Comparison of ENCODE assay signal across 35 cellular contexts in the genomic region with DNA sequence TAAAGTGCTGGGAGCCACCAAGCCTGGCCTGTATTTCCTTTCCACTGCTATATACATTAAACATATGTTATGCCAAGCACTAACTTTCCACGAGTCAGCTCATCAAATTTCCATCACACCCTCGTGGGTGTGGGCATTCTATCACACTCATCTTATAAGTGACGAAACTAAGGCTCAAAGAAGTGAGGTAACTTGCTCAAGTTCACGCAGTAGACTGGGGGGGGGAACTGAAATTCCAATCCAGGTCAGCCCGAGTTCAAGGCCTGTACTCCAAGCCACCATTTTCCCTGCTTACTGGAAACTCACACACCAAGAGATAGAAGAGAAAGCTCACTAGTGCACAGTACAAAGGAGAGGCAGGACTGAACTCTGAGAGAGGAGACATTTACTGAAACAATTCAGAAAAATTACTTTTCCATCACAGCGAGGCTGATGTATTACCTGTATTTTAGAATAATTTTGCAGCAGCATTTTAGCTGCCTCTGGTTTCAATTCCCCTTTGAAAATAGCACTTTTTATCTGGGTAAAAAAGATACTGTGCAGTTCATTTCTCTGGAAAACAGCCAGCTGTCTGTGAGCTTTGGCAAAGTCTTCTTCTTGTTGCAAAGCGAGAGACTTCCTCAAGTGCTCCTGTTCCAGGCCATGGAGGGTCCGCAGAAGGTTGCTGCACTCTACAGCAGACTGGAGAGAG.
"Had no signal": no experiment of that assay in that cellular context is flagged by ENCODE, and none has a peak within 500 bp of the region (broad histone marks: within the 10 kb centered on the region; RNA-seq: fewer than 3 reads in every experiment).

No MANE protein-coding gene starts in this region.

- H3K4me3 ChIP-seq: coronary artery, dorsolateral prefrontal cortex, heart right ventricle, left lung, lung, pancreas, prostate gland, skin epidermis, thyroid gland, upper lobe of left lung, vagina had no signal

- H3K4me1 Mint-ChIP-seq: activated B cell treated with CpG ODN at 0.5 μM for 24 hours; naive B cell; nephron progenitor cell; stimulated activated memory B cell treated with anti-CD40 and anti-IgM and Interleukin-4, amounts not matched to agents 10 μg/mL and 1 μg/mL and 100 μg/mL, for 72 hours; stimulated activated naive CD8-positive, alpha-beta T cell treated with anti-CD3 and anti-CD28 coated beads, Interleukin-15, amount 100 ng/mL, for 72 hours had no signal

- H3K27me3 Mint-ChIP-seq: activated B cell treated with CpG ODN at 0.5 μM for 24 hours; activated CD8-positive, alpha-beta memory T cell treated with anti-CD3 and anti-CD28 coated beads, Interleukin-2, amount 10 ng/mL, durations not matched to agents 7 days and 5 days; effector memory CD8-positive, alpha-beta T cell; naive B cell; stimulated activated memory B cell treated with anti-CD40 and anti-IgM and Interleukin-4, amounts not matched to agents 10 μg/mL and 1 μg/mL and 100 μg/mL, for 72 hours; stimulated activated naive CD8-positive, alpha-beta T cell treated with anti-CD3 and anti-CD28 coated beads, Interleukin-15, amount 100 ng/mL, for 72 hours had no signal

- H3K27ac Mint-ChIP-seq: activated B cell treated with CpG ODN at 0.5 μM for 24 hours; activated CD8-positive, alpha-beta memory T cell treated with anti-CD3 and anti-CD28 coated beads, Interleukin-2, amount 10 ng/mL, durations not matched to agents 7 days and 5 days; activated CD8-positive, alpha-beta T cell treated with anti-CD3 and anti-CD28 coated beads, Interleukin-2, amount 10 ng/mL, durations not matched to agents 7 days and 5 days; activated naive CD4-positive, alpha-beta T cell treated with anti-CD3 and anti-CD28 coated beads, Interleukin-2, amount 50 U/mL, for 72 hours; activated T-cell treated with anti-CD3 and anti-CD28 coated beads, Interleukin-2, amount 50 U/mL, for 72 hours; effector memory CD8-positive, alpha-beta T cell; nephron progenitor cell; stimulated activated memory B cell treated with anti-CD40 and anti-IgM and Interleukin-4, amounts not matched to agents 10 μg/mL and 1 μg/mL and 100 μg/mL, for 72 hours; stimulated activated naive CD8-positive, alpha-beta T cell treated with anti-CD3 and anti-CD28 coated beads, Interleukin-15, amount 100 ng/mL, for 72 hours had no signal

- ATAC-seq: activated CD8-positive, alpha-beta memory T cell treated with anti-CD3 and anti-CD28 coated beads, Interleukin-2, amount 10 ng/mL, durations not matched to agents 7 days and 5 days; activated CD8-positive, alpha-beta T cell treated with anti-CD3 and anti-CD28 coated beads, Interleukin-2, amount 10 ng/mL, durations not matched to agents 7 days and 5 days; activated naive CD4-positive, alpha-beta T cell treated with anti-CD3 and anti-CD28 coated beads, Interleukin-2, amount 50 U/mL, for 72 hours; activated T-cell treated with anti-CD3 and anti-CD28 coated beads, Interleukin-2, amount 50 U/mL, for 72 hours; effector memory CD8-positive, alpha-beta T cell; esophagus mucosa; foreskin keratinocyte; heart right ventricle; left lung; pancreas; sciatic nerve; stimulated activated memory B cell treated with anti-CD40 and anti-IgM and Interleukin-4, amounts not matched to agents 10 μg/mL and 1 μg/mL and 100 μg/mL, for 72 hours; stimulated activated naive CD8-positive, alpha-beta T cell treated with anti-CD3 and anti-CD28 coated beads, Interleukin-15, amount 100 ng/mL, for 72 hours had no signal

- H3K9me3 ChIP-seq: pancreas, prostate gland, thyroid gland, upper lobe of left lung, vagina had no signal

- H3K27ac ChIP-seq: coronary artery, dorsolateral prefrontal cortex, foreskin keratinocyte, heart right ventricle, left lung, pancreas, prostate gland, skin epidermis, thyroid gland, upper lobe of left lung, vagina had no signal

- H3K36me3 ChIP-seq: prostate gland had no signal

- H3K4me3 Mint-ChIP-seq: activated B cell treated with CpG ODN at 0.5 μM for 24 hours; activated CD8-positive, alpha-beta memory T cell treated with anti-CD3 and anti-CD28 coated beads, Interleukin-2, amount 10 ng/mL, durations not matched to agents 7 days and 5 days; activated CD8-positive, alpha-beta T cell treated with anti-CD3 and anti-CD28 coated beads, Interleukin-2, amount 10 ng/mL, durations not matched to agents 7 days and 5 days; activated T-cell treated with anti-CD3 and anti-CD28 coated beads, Interleukin-2, amount 50 U/mL, for 72 hours; effector memory CD8-positive, alpha-beta T cell; naive B cell; nephron progenitor cell; stimulated activated memory B cell treated with anti-CD40 and anti-IgM and Interleukin-4, amounts not matched to agents 10 μg/mL and 1 μg/mL and 100 μg/mL, for 72 hours; stimulated activated naive CD8-positive, alpha-beta T cell treated with anti-CD3 and anti-CD28 coated beads, Interleukin-15, amount 100 ng/mL, for 72 hours had no signal

- H3K27me3 ChIP-seq: dorsolateral prefrontal cortex, foreskin keratinocyte, heart right ventricle, left lung, pancreas, thyroid gland, upper lobe of left lung, vagina had no signal

- DNase-seq: activated B cell treated with CpG ODN at 0.5 μM for 24 hours; activated CD4-positive, alpha-beta T cell treated with anti-CD3 and anti-CD28 coated beads, Interleukin-2, amount 50 U/mL, for 1 hour; activated CD8-positive, alpha-beta memory T cell treated with anti-CD3 and anti-CD28 coated beads, Interleukin-2, amount 10 ng/mL, durations not matched to agents 7 days and 5 days; activated CD8-positive, alpha-beta T cell treated with anti-CD3 and anti-CD28 coated beads, Interleukin-2, amount 10 ng/mL, durations not matched to agents 7 days and 5 days; activated naive CD4-positive, alpha-beta T cell; activated T-cell treated with anti-CD3 and anti-CD28 coated beads, Interleukin-2, amount 50 U/mL, for 72 hours; anterior cingulate cortex; cerebellar nuclear complex; dorsolateral prefrontal cortex; effector memory CD8-positive, alpha-beta T cell; foreskin keratinocyte; heart right ventricle; kidney glomerular epithelial cell; left lung; naive B cell; nephron progenitor cell; pancreas; retina; stimulated activated CD4-positive, alpha-beta T cell treated with anti-CD3 and anti-CD28 coated beads, Interleukin-12 subunit alpha, Interleukin-12 subunit beta, amount 100 ng/mL, for 4 hours; stimulated activated CD4-positive, alpha-beta T cell treated with anti-CD3 and anti-CD28 coated beads, Interleukin-4, amount 100 ng/mL, for 24 hours; stimulated activated CD8-positive, alpha-beta memory T cell treated with anti-CD3 and anti-CD28 coated beads, Interleukin-4, amount 100 ng/mL, for 48 hours; stimulated activated naive CD8-positive, alpha-beta T cell treated with anti-CD3 and anti-CD28 coated beads, Interleukin-15, amount 100 ng/mL, for 72 hours; substantia nigra; T-helper 2 cell; thyroid gland; upper lobe of left lung had no signal

- H3K36me3 Mint-ChIP-seq: activated CD8-positive, alpha-beta memory T cell treated with anti-CD3 and anti-CD28 coated beads, Interleukin-2, amount 10 ng/mL, durations not matched to agents 7 days and 5 days; activated naive CD4-positive, alpha-beta T cell treated with anti-CD3 and anti-CD28 coated beads, Interleukin-2, amount 50 U/mL, for 72 hours; naive B cell; stimulated activated memory B cell treated with anti-CD40 and anti-IgM and Interleukin-4, amounts not matched to agents 10 μg/mL and 1 μg/mL and 100 μg/mL, for 72 hours had no signal

- H3K4me1 ChIP-seq: heart right ventricle, left lung, pancreas, prostate gland, thyroid gland, upper lobe of left lung, vagina had no signal

- H3K9me3 Mint-ChIP-seq: activated B cell treated with CpG ODN at 0.5 μM for 24 hours; activated T-cell treated with anti-CD3 and anti-CD28 coated beads, Interleukin-2, amount 50 U/mL, for 72 hours; effector memory CD8-positive, alpha-beta T cell; nephron progenitor cell; stimulated activated memory B cell treated with anti-CD40 and anti-IgM and Interleukin-4, amounts not matched to agents 10 μg/mL and 1 μg/mL and 100 μg/mL, for 72 hours; stimulated activated naive CD8-positive, alpha-beta T cell treated with anti-CD3 and anti-CD28 coated beads, Interleukin-15, amount 100 ng/mL, for 72 hours had no signal
